1 cellular context compared by ENCODE assay signal in the genomic region with DNA sequence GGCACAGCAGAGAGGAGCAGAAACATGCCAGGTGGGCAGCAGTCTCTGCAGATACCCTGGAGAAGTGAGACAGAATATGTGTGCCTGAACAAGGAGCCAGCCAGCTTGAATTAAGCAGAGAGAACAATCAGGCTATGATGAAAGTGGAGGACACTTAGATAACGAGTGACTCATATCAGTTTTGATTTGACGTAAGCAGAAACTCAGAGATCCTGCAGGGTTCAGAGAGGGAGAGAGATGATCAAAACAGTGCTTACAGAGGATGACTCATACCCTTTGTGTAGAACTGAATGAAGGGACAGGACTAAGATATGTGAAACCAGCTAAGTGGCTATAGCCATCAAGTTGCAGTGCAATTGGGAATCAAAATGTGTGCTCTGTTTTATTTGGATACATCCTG.
TF ChIP-seq lines count a peak whose summit lies in the region.

No MANE protein-coding gene starts in this region.

TF ChIP-seq in SK-N-SH treated with all-trans-retinoic acid at 6 μM for 48 hours, 23 proteins besides CTCF, POLR2A, EP300 and RAD21 (continued from another document):
- TF ChIP-seq, protein P1, sequence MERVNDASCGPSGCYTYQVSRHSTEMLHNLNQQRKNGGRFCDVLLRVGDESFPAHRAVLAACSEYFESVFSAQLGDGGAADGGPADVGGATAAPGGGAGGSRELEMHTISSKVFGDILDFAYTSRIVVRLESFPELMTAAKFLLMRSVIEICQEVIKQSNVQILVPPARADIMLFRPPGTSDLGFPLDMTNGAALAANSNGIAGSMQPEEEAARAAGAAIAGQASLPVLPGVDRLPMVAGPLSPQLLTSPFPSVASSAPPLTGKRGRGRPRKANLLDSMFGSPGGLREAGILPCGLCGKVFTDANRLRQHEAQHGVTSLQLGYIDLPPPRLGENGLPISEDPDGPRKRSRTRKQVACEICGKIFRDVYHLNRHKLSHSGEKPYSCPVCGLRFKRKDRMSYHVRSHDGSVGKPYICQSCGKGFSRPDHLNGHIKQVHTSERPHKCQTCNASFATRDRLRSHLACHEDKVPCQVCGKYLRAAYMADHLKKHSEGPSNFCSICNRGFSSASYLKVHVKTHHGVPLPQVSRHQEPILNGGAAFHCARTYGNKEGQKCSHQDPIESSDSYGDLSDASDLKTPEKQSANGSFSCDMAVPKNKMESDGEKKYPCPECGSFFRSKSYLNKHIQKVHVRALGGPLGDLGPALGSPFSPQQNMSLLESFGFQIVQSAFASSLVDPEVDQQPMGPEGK (CRISPR knock-in tag; IDR thresholded peaks at IDR 0.05; ENCODE audit: borderline replicate concordance) = no peak
- TF ChIP-seq ISL1 (CRISPR knock-in tag; IDR thresholded peaks at IDR 0.05) (peak; percentile 58), ZFP3 (CRISPR knock-in tag; IDR thresholded peaks at IDR 0.05) (peak; percentile 32; the same call in 1 of the 2 replicates), SNAI2 (CRISPR knock-in tag; IDR thresholded peaks at IDR 0.05) (peak; percentile 45; the same call in 1 of the 2 replicates), ESRRG (CRISPR knock-in tag; IDR thresholded peaks at IDR 0.05) (no peak), PPARA (CRISPR knock-in tag; IDR thresholded peaks at IDR 0.05; ENCODE audit: borderline replicate concordance) (no peak), BACH2 (CRISPR knock-in tag; IDR thresholded peaks at IDR 0.05; ENCODE audit: borderline replicate concordance) (no peak)
- TF ChIP-seq, protein P2, sequence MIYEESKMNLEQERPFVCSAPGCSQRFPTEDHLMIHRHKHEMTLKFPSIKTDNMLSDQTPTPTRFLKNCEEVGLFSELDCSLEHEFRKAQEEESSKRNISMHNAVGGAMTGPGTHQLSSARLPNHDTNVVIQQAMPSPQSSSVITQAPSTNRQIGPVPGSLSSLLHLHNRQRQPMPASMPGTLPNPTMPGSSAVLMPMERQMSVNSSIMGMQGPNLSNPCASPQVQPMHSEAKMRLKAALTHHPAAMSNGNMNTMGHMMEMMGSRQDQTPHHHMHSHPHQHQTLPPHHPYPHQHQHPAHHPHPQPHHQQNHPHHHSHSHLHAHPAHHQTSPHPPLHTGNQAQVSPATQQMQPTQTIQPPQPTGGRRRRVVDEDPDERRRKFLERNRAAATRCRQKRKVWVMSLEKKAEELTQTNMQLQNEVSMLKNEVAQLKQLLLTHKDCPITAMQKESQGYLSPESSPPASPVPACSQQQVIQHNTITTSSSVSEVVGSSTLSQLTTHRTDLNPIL (CRISPR knock-in tag; IDR thresholded peaks at IDR 0.05; ENCODE audit: low read depth) = 0 out of 2 replicates have a peak, but pooled peaks have one; percentile 22
TF ChIP-seq in SK-N-SH treated with all-trans-retinoic acid at 6 μM for 48 hours: peak in this region for 6.
